21 cellular contexts compared by ENCODE assay signal in genomic region chr3:83968386-83968785, GRCh38.
DNase-seq lines count a peak whose midpoint lies in the region; TF ChIP-seq lines count a peak whose summit lies in the region.
"Had no signal": no experiment of that assay in that cellular context is flagged by ENCODE, and none has a peak within 500 bp of the region (broad histone marks: within the 10 kb centered on the region; RNA-seq: fewer than 3 reads in every experiment).

No MANE protein-coding gene starts in this region.

- TF ChIP-seq CTCF in PC-9 (conservative IDR thresholded peaks at IDR 0.05) (no peak), sigmoid colon (IDR thresholded peaks at IDR 0.05) (no peak), H9 (conservative IDR thresholded peaks at IDR 0.05) (no peak)

- H3K9me3 ChIP-seq in PC-9 (ENCODE audit: insufficient read depth, low read depth) (no peaks in the 10 kb centered on the region), adipocyte (ENCODE audit: control insufficient read depth, low read length) (no peaks in the 10 kb centered on the region), skeletal muscle satellite cell (replicated peaks; ENCODE audit: low read length) (no peaks in the 10 kb centered on the region), sigmoid colon (peaks cover 0 to 2% (median 0%) of the 10 kb centered on the region in 4 donors), H9 (ENCODE audit: control insufficient read depth, low read depth, low read length) (no peaks in the 10 kb centered on the region)
- H3K9me3 ChIP-seq: BLaER1, MG63 had no signal

- H3K23ac ChIP-seq in H9 (ENCODE audit: insufficient read length, low read depth, low read length) = no peak overlapping the region

- no peak overlapping the region for H2BK5ac ChIP-seq in H9 (ENCODE audit: insufficient read length, low read length)

- H3K4me1 Mint-ChIP-seq in H9 = peaks cover 0 to 6% of the 10 kb centered on the region in 2 experiments; a peak in 2 of 4 replicates
- H3K4me1 Mint-ChIP-seq: activated naive CD8-positive, alpha-beta T cell treated with anti-CD3 and anti-CD28 coated beads, Interleukin-2, amount 10 ng/mL, durations not matched to agents 7 days and 5 days; activated T-helper 17 cell treated with anti-CD3 and anti-CD28 coated beads, Interleukin-2, amount 50 U/mL, for 72 hours; neural crest cell had no signal

- H4K20me1 ChIP-seq in PC-9 (ENCODE audit: insufficient read depth) (no peaks in the 10 kb centered on the region), H9 (ENCODE audit: control insufficient read depth, insufficient read depth, insufficient read length) (no peaks in the 10 kb centered on the region)
- H4K20me1 ChIP-seq: BLaER1 had no signal

- H4K91ac ChIP-seq in H9 (ENCODE audit: insufficient read length, low read depth, low read length) = no peak overlapping the region

- no peak overlapping the region for H4K5ac ChIP-seq in H9 (ENCODE audit: insufficient read length, low read depth, low read length)

- H3K4me1 ChIP-seq in PC-9 (replicated peaks; ENCODE audit: insufficient read depth) (no peaks in the 10 kb centered on the region), adipocyte (ENCODE audit: control insufficient read depth, insufficient read depth, low read length) (no peaks in the 10 kb centered on the region), skeletal muscle satellite cell (ENCODE audit: control insufficient read depth, insufficient read depth, low read length) (no peaks in the 10 kb centered on the region), sigmoid colon (no peaks in the 10 kb centered on the region), H9 (ENCODE audit: insufficient read depth, low read length) (0 out of 2 replicates have a peak, but pooled peaks cover 4% of the 10 kb centered on the region)
- H3K4me1 ChIP-seq: BLaER1 had no signal

- no peak overlapping the region for H3K18ac ChIP-seq in H9 (ENCODE audit: insufficient read length, low read depth, low read length)

- H3K36me3 ChIP-seq in PC-9 (ENCODE audit: low read depth) (no peaks in the 10 kb centered on the region), adipocyte (ENCODE audit: control insufficient read depth, insufficient read depth, low read length, severe bottlenecking) (no peaks in the 10 kb centered on the region), skeletal muscle satellite cell (ENCODE audit: insufficient read depth, low read length) (no peaks in the 10 kb centered on the region), sigmoid colon (no peaks in the 10 kb centered on the region)
- H3K36me3 ChIP-seq: BLaER1, MG63 had no signal

- no peaks in the 10 kb centered on the region for H3K27me3 Mint-ChIP-seq in H9 (ENCODE audit: low read depth)
- H3K27me3 Mint-ChIP-seq: activated naive CD8-positive, alpha-beta T cell treated with anti-CD3 and anti-CD28 coated beads, Interleukin-2, amount 10 ng/mL, durations not matched to agents 7 days and 5 days; activated T-helper 17 cell treated with anti-CD3 and anti-CD28 coated beads, Interleukin-2, amount 50 U/mL, for 72 hours; type B pancreatic cell had no signal

- H3K23me2 ChIP-seq in H9 (ENCODE audit: insufficient read length, low read depth, low read length, poor library complexity, severe bottlenecking) = no peaks in the 10 kb centered on the region

- H2BK20ac ChIP-seq in H9 (ENCODE audit: low read depth, low read length, poor library complexity, severe bottlenecking) = no peak overlapping the region

- no peak overlapping the region for H3K4me3 ChIP-seq in PC-9
- no peak overlapping the region for H3K4me3 ChIP-seq in adipocyte (ENCODE audit: low read length)
- no peak overlapping the region for H3K4me3 ChIP-seq in skeletal muscle satellite cell (ENCODE audit: low read length)
- no peak overlapping the region for H3K4me3 ChIP-seq in sigmoid colon
- H3K4me3 ChIP-seq: BLaER1, MG63 had no signal

- POLR2A ChIA-PET in PC-9 (lab: Charles Lee; ENCODE audit: unreplicated experiment) = no interaction called here

- peak overlapping the region; percentile 42; the same call in 1 of the 2 replicates for H3K4me2 ChIP-seq in PC-9
- H3K4me2 ChIP-seq in skeletal muscle satellite cell (ENCODE audit: low read length) = peak overlapping the region; percentile 22
- no peak overlapping the region for H3K4me2 ChIP-seq in H9 (ENCODE audit: insufficient read depth, insufficient read length, low read length)
- H3K4me2 ChIP-seq: BLaER1 had no signal

- BruUV-seq in PC-9 (replicated peaks; lab: Mats Ljungman, UMichigan) = no TSS peak

- H3K4me3 Mint-ChIP-seq in H9 = no peak overlapping the region
- H3K4me3 Mint-ChIP-seq: activated naive CD8-positive, alpha-beta T cell treated with anti-CD3 and anti-CD28 coated beads, Interleukin-2, amount 10 ng/mL, durations not matched to agents 7 days and 5 days; activated T-helper 17 cell treated with anti-CD3 and anti-CD28 coated beads, Interleukin-2, amount 50 U/mL, for 72 hours; neural crest cell; type B pancreatic cell had no signal

- TF ChIP-seq EP300 in sigmoid colon (IDR thresholded peaks at IDR 0.05) = no peak

- CTCF ChIA-PET in PC-9 (lab: Charles Lee) = no interaction called here

- H3F3A ChIP-seq in PC-9 (ENCODE audit: insufficient read depth, low read depth) = no peaks in the 10 kb centered on the region

- no peaks in the 10 kb centered on the region; a peak in 1 of 7 replicates for H3K36me3 Mint-ChIP-seq in H9 (ENCODE audit: insufficient read depth in 1 of 3, low read depth in 3 of 3)
- H3K36me3 Mint-ChIP-seq: activated naive CD8-positive, alpha-beta T cell treated with anti-CD3 and anti-CD28 coated beads, Interleukin-2, amount 10 ng/mL, durations not matched to agents 7 days and 5 days; type B pancreatic cell had no signal

- no peak overlapping the region for H2AK5ac ChIP-seq in H9 (ENCODE audit: insufficient read length, low read length)

- H3K27ac Mint-ChIP-seq in H9 = peak overlapping the region in 1 of 3 experiments; percentile 27; a peak in 2 of 7 replicates
- H3K27ac Mint-ChIP-seq: activated naive CD8-positive, alpha-beta T cell treated with anti-CD3 and anti-CD28 coated beads, Interleukin-2, amount 10 ng/mL, durations not matched to agents 7 days and 5 days; activated T-helper 17 cell treated with anti-CD3 and anti-CD28 coated beads, Interleukin-2, amount 50 U/mL, for 72 hours; type B pancreatic cell had no signal

- no peak overlapping the region for H3T11ph ChIP-seq in H9 (ENCODE audit: low read length)

- H2BK15ac ChIP-seq in H9 (ENCODE audit: low read depth, low read length) = no peak overlapping the region

- no peaks in the 10 kb centered on the region for H3K9me2 ChIP-seq in PC-9 (ENCODE audit: insufficient read depth)

- H3K9ac ChIP-seq in adipocyte (ENCODE audit: low read length) (no peak overlapping the region), skeletal muscle satellite cell (ENCODE audit: low read depth, low read length) (no peak overlapping the region), H9 (ENCODE audit: extremely low read depth, insufficient read length, low read length) (no peak overlapping the region)
- H3K9ac ChIP-seq: BLaER1 had no signal

- WGBS in sigmoid colon, 2 donors = 79 to 85% methylated on average over 7 of the region's 7 CpGs
- no CpG with 5 or more reads among the region's 7 CpGs for WGBS in H9 (ENCODE audit: extremely low coverage, insufficient read length, low lambda C conversion rate)

- no peak for TF ChIP-seq POLR2A in sigmoid colon (IDR thresholded peaks at IDR 0.05)

- intact Hi-C loops in PC-9 (cut with micrococcal nuclease; ENCODE audit: unreplicated experiment) (no loop called here), sigmoid colon (cut with DNase I) (no loop called here), posterior cingulate gyrus (cut with DNase I) (no loop called here)

- no peak overlapping the region for H3K4ac ChIP-seq in H9 (ENCODE audit: low read depth, low read length)

- H2BK12ac ChIP-seq in H9 (ENCODE audit: insufficient read length, low read depth, low read length) = no peak overlapping the region

- DNase-seq in NCI-H510A treated with DMSO at 0.1 percent for 48 hours (lab: John Stamatoyannopoulos, UW) = peak; percentile 6
- DNase-seq in NCI-H510A (lab: John Stamatoyannopoulos, UW) = no peak
- no peak for DNase-seq in PC-9
- peak; percentile 8 for DNase-seq in adipocyte (ENCODE audit: low read depth)
- no peak for DNase-seq in sigmoid colon
- DNase-seq in H9 = no peak
- no peak for DNase-seq in posterior cingulate gyrus
- DNase-seq: 8988T; activated CD4-positive, alpha-beta T cell treated with anti-CD3 and anti-CD28 coated beads, Interleukin-2, amount 50 U/mL, for 1 hour; activated naive CD8-positive, alpha-beta T cell treated with anti-CD3 and anti-CD28 coated beads, Interleukin-2, amount 10 ng/mL, durations not matched to agents 7 days and 5 days; cortex of kidney; head of caudate nucleus; MG63; NCI-H1436; NCI-H2171; stimulated activated CD4-positive, alpha-beta T cell treated with anti-CD3 and anti-CD28 coated beads, Interleukin-12 subunit alpha, Interleukin-12 subunit beta, amount 100 ng/mL, for 4 hours had no signal

- no peak overlapping the region for H4K8ac ChIP-seq in H9 (replicated peaks; ENCODE audit: insufficient read length, low read depth, low read length)

- H2AFZ ChIP-seq in PC-9 (peak overlapping the region; percentile 60), H9 (ENCODE audit: low read length) (no peak overlapping the region)

- H3K27ac ChIP-seq in PC-9 = no peak overlapping the region
- H3K27ac ChIP-seq in sigmoid colon = no peak overlapping the region
- no peak overlapping the region for H3K27ac ChIP-seq in H9 (ENCODE audit: insufficient read length, low read depth, low read length)
- H3K27ac ChIP-seq: BLaER1 had no signal

- H3K9me3 Mint-ChIP-seq in H9 = peaks cover 0 to 2% of the 10 kb centered on the region in 2 experiments; a peak in 1 of 5 replicates
- H3K9me3 Mint-ChIP-seq: type B pancreatic cell had no signal

- H3K79me2 ChIP-seq in PC-9 (ENCODE audit: low read depth) (no peaks in the 10 kb centered on the region), H9 (ENCODE audit: insufficient read depth, low read length) (no peaks in the 10 kb centered on the region)

- H3K56ac ChIP-seq in H9 (ENCODE audit: insufficient read length, low read depth, low read length) = no peak overlapping the region

- H3K27me3 ChIP-seq in PC-9 (ENCODE audit: insufficient read depth, low read depth) (no peaks in the 10 kb centered on the region), adipocyte (replicated peaks; ENCODE audit: control insufficient read depth, insufficient read depth, low read length) (no peaks in the 10 kb centered on the region), skeletal muscle satellite cell (ENCODE audit: control insufficient read depth, insufficient read depth, low read length) (no peaks in the 10 kb centered on the region), sigmoid colon (no peaks in the 10 kb centered on the region), H9 (ENCODE audit: insufficient read depth, low read length) (no peaks in the 10 kb centered on the region)
- H3K27me3 ChIP-seq: BLaER1, MG63 had no signal

- H2BK120ac ChIP-seq in H9 (ENCODE audit: low read depth, low read length, poor library complexity, severe bottlenecking) = no peak overlapping the region

- H3K79me1 ChIP-seq in H9 (ENCODE audit: insufficient read depth, low read depth, low read length, poor library complexity, severe bottlenecking) = no peaks in the 10 kb centered on the region

- H3K14ac ChIP-seq in H9 (ENCODE audit: insufficient read depth, low read length) = no peak overlapping the region

Comparison
In these comparisons a context has a peak if more than half of its experiments do, and no peak if none do; other contexts are left out.
1. DNase-seq: peak in NCI-H510A treated with DMSO at 0.1 percent for 48 hours (single experiment) and adipocyte (single experiment); none in NCI-H510A (single experiment), PC-9 (0 of 2), sigmoid colon (single experiment), H9 (single experiment) and posterior cingulate gyrus (0 of 10).